ENCODE assay signal across 11 cellular contexts in the genomic region with DNA sequence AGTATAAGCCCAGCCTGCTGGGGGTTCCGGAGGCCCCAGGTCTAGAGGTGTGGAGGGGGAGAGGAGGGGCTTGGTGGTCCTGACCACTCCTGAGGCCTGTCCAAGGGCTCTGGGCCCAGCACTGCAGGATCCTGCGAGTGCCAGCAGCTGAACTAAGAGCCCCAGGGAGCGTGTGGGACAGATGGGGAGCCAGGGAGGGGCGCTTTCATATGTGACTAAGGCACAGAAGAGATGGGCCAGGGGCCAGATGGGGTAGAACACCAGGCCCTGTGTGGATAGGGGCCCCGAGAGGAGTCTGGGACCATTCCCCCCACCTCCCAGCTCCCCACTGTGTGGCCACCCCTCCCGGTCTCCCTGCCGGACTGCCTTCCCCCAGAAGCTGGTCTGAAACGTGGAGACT. TPM values are rescaled to one million over a fixed set of nuclear protein-coding genes. Genes with fewer than 3 reads are reported as not detected.
DNase-seq lines count a peak whose midpoint lies in the region; ATAC-seq and TF ChIP-seq lines count a peak whose summit lies in the region.
"Had no signal": no experiment of that assay in that cellular context is flagged by ENCODE, and none has a peak within 500 bp of the region (broad histone marks: within the 10 kb centered on the region; RNA-seq: fewer than 3 reads in every experiment).

No MANE protein-coding gene starts in this region.

- no TSS peak for BruUV-seq in PC-3 (replicated peaks; lab: Mats Ljungman, UMichigan)

- intact Hi-C loops in PC-3 (cut with micrococcal nuclease) = no loop called here

- no peaks in the 10 kb centered on the region for H3K79me2 ChIP-seq in PC-3 (ENCODE audit: low read length)

- ATAC-seq in PC-3 (no peak), HG02981 (IDR thresholded peaks at IDR 0.05; ENCODE audit: unreplicated experiment) (no peak), omental fat pad (ENCODE audit: low FRiP score) (no peak)

- no peak overlapping the region for H2AFZ ChIP-seq in PC-3 (ENCODE audit: low read length)

- H3K4me3 ChIP-seq in BLaER1 treated with 17β-estradiol and CSF1 and Interleukin-3, amounts not matched to agents 10 nM and 100 nM = no peak overlapping the region; a peak in 1 of 20 replicates
- no peak overlapping the region for H3K4me3 ChIP-seq in PC-3 (ENCODE audit: low read length)
- no peak overlapping the region for H3K4me3 ChIP-seq in esophagus (ENCODE audit: low read depth in 1 of 2, low read length in 2 of 2)
- H3K4me3 ChIP-seq in rectal smooth muscle tissue (ENCODE audit: low read length) = no peak overlapping the region

- POLR2A ChIA-PET in PC-3 (lab: Charles Lee; ENCODE audit: unreplicated experiment) = interaction anchor here (0.6 kb wide), 1 partner anchor 991 kb away, joined by 8 read pairs; no protein-coding TSS in a partner anchor

- no peaks in the 10 kb centered on the region for H3K9me2 ChIP-seq in PC-3 (replicated peaks; ENCODE audit: low read length)

- H3K36me3 ChIP-seq in BLaER1 treated with 17β-estradiol and CSF1 and Interleukin-3, amounts not matched to agents 10 nM and 100 nM = peaks cover 7 to 39% (median 23%) of the 10 kb centered on the region in 11 experiments; a peak in 21 of 22 replicates
- H3K36me3 ChIP-seq in PC-3 (ENCODE audit: low read depth, low read length) (peaks cover 3% of the 10 kb centered on the region; the same call in 1 of the 2 replicates), esophagus (ENCODE audit: control insufficient read depth in 2 of 2, insufficient read depth in 2 of 2, low read length in 1 of 2) (peaks cover 0 to 13% of the 10 kb centered on the region in 2 donors), rectal smooth muscle tissue (ENCODE audit: control insufficient read depth, insufficient read depth, low read length) (peaks cover 10% of the 10 kb centered on the region)

- H3K27me3 ChIP-seq in BLaER1 treated with 17β-estradiol and CSF1 and Interleukin-3, amounts not matched to agents 10 nM and 100 nM = no peaks in the 10 kb centered on the region
- H3K27me3 ChIP-seq in PC-3 (ENCODE audit: low read length) = no peaks in the 10 kb centered on the region
- H3K27me3 ChIP-seq in esophagus (ENCODE audit: control insufficient read depth in 1 of 2, insufficient read depth in 2 of 2, low read length in 2 of 2) = no peaks in the 10 kb centered on the region
- no peaks in the 10 kb centered on the region for H3K27me3 ChIP-seq in rectal smooth muscle tissue (ENCODE audit: control insufficient read depth, insufficient read depth, low read length)

- no peak for TF ChIP-seq CTCF in PC-3 (conservative IDR thresholded peaks at IDR 0.05; ENCODE audit: low read depth, low read length)
- no peak for TF ChIP-seq CTCF in omental fat pad (IDR thresholded peaks at IDR 0.05)

- H3K27ac ChIP-seq in BLaER1 treated with 17β-estradiol and CSF1 and Interleukin-3, amounts not matched to agents 10 nM and 100 nM = peak overlapping the region; percentile 44 to 93 (median 69)
- peak overlapping the region; percentile 93 for H3K27ac ChIP-seq in PC-3 (ENCODE audit: low read length)
- H3K27ac ChIP-seq in esophagus (ENCODE audit: low read depth in 2 of 2, low read length in 1 of 2) = peak overlapping the region; percentile 46 to 69
- peak overlapping the region; percentile 56 for H3K27ac ChIP-seq in rectal smooth muscle tissue (ENCODE audit: low read depth, low read length)
- H3K27ac ChIP-seq: C4-2B had no signal

- peak overlapping the region; percentile 56 to 98 (median 82) for H3K4me2 ChIP-seq in BLaER1 treated with 17β-estradiol and CSF1 and Interleukin-3, amounts not matched to agents 10 nM and 100 nM
- no peak overlapping the region for H3K4me2 ChIP-seq in PC-3 (ENCODE audit: low read length)

- peak overlapping the region; percentile 38 to 78 (median 56); a peak in 16 of 22 replicates for H3K9ac ChIP-seq in BLaER1 treated with 17β-estradiol and CSF1 and Interleukin-3, amounts not matched to agents 10 nM and 100 nM
- 0 out of 2 replicates have a peak overlapping the region, but pooled peaks have one; percentile 88 for H3K9ac ChIP-seq in PC-3 (ENCODE audit: low read length)
- no peak overlapping the region for H3K9ac ChIP-seq in rectal smooth muscle tissue (ENCODE audit: low read length)

- H3K9me3 ChIP-seq in BLaER1 treated with 17β-estradiol and CSF1 and Interleukin-3, amounts not matched to agents 10 nM and 100 nM (replicated peaks in 1 of 11) = no peaks in the 10 kb centered on the region
- H3K9me3 ChIP-seq in PC-3 (ENCODE audit: low read length) = no peaks in the 10 kb centered on the region
- no peaks in the 10 kb centered on the region for H3K9me3 ChIP-seq in esophagus (ENCODE audit: control insufficient read depth in 2 of 2, insufficient read depth in 1 of 2, low read depth in 1 of 2, low read length in 1 of 2)

- CTCF ChIA-PET in PC-3 (lab: Charles Lee) = no interaction called here

- H3F3A ChIP-seq in PC-3 (ENCODE audit: low read length, unreplicated experiment) = no peaks in the 10 kb centered on the region

- DNase-seq in PC-3 (no peak), omental fat pad (ENCODE audit: low spot score) (no peak), GF-D8 (lab: John Stamatoyannopoulos, UW) (no peak)
- DNase-seq in stimulated activated CD4-positive, alpha-beta T cell treated with anti-CD3 and anti-CD28 coated beads, Interleukin-15, amount 100 ng/mL, for 24 hours = no peak
- DNase-seq: activated CD4-positive, alpha-beta T cell treated with anti-CD3 and anti-CD28 coated beads for 48 hours; activated naive CD8-positive, alpha-beta T cell treated with anti-CD3 and anti-CD28 coated beads for 36 hours had no signal

- WGBS in esophagus, 2 donors = 57 to 62% methylated on average over 8 of the region's 8 CpGs

- peaks cover 0 to 21% (median 0%) of the 10 kb centered on the region in 11 experiments; a peak in 4 of 22 replicates for H4K20me1 ChIP-seq in BLaER1 treated with 17β-estradiol and CSF1 and Interleukin-3, amounts not matched to agents 10 nM and 100 nM
- no peaks in the 10 kb centered on the region for H4K20me1 ChIP-seq in PC-3 (ENCODE audit: low read length)

- H3K4me1 ChIP-seq in BLaER1 treated with 17β-estradiol and CSF1 and Interleukin-3, amounts not matched to agents 10 nM and 100 nM = peaks cover 72 to 99% (median 84%) of the 10 kb centered on the region in 10 experiments
- H3K4me1 ChIP-seq in PC-3 (ENCODE audit: insufficient read depth, low read length) (peaks cover 21% of the 10 kb centered on the region), esophagus (ENCODE audit: control insufficient read depth in 2 of 2, insufficient read depth in 2 of 2, low read length in 1 of 2) (peaks cover 3 to 32% of the 10 kb centered on the region in 2 donors), rectal smooth muscle tissue (ENCODE audit: control insufficient read depth, insufficient read depth, low read length) (peaks cover 16% of the 10 kb centered on the region)

RNA-seq across cellular contexts. Expression of gene MAFF, which starts 18.4 kb away (rescaled TPM):
- total RNA-seq in PC-3 (2014; rRNA removed) = 72.6 and 112 TPM in 2 replicates
- polyA plus RNA-seq in esophagus = 10 to 100 TPM; 34.7 to 99.6 TPM
- 100 to 1,000 TPM in 3 of 4 donors, 10 to 100 TPM in 1; 73.9 to 334 (median 202) TPM for total RNA-seq in omental fat pad

RNA-seq across cellular contexts. Expression of gene PLA2G6, which starts 38.5 kb away (rescaled TPM):
- total RNA-seq in PC-3 (2014; rRNA removed) (6.0 and 6.3 TPM in 2 replicates), omental fat pad (10 to 100 TPM; 30.8 to 58.5 (median 45.1) TPM)
- polyA plus RNA-seq in esophagus = 10 to 100 TPM; 14.5 to 36.3 TPM

RNA-seq across cellular contexts. Expression of gene TMEM184B, which starts 52.6 kb away (rescaled TPM):
- total RNA-seq in PC-3 (2014; rRNA removed) (37.5 and 43.8 TPM in 2 replicates), omental fat pad (10 to 100 TPM; 41.2 to 86.4 (median 48.6) TPM)
- polyA plus RNA-seq in esophagus = 10 to 100 TPM; 10.8 to 14.4 TPM
